In the genomic region with DNA sequence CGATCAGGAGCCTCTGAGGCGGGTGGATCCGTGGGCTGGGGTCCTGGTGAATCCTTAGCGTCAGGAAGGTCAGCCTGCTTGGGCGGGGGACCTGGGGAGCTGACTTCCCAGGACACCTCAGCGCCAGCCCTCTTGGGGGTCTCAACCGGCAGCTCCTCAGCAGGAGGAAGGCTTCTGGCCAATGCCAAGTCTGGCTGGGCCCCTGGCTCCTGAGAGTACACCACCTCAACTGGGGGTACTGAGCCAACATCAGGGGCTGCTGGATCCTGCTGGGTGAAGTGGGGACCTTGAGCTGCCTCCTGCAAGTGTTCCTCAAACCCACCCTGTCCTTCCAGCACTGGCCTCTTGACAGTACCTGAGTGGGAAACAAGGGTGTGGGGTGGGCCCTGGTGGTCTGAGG, we compare ENCODE assay signal across 16 cellular contexts. TPM values are rescaled to one million over a fixed set of nuclear protein-coding genes. Genes with fewer than 3 reads are reported as not detected.
DNase-seq lines count a peak whose midpoint lies in the region; ATAC-seq and TF ChIP-seq lines count a peak whose summit lies in the region.
"Had no signal": no experiment of that assay in that cellular context is flagged by ENCODE, and none has a peak within 500 bp of the region (broad histone marks: within the 10 kb centered on the region; RNA-seq: fewer than 3 reads in every experiment).

No MANE protein-coding gene starts in this region.

- H3K9me3 ChIP-seq in NT2/D1 (ENCODE audit: insufficient read depth, low read length): no peaks in the 10 kb centered on the region
- H3K9me3 ChIP-seq: HAP-1 had no signal

- H3K27me3 Mint-ChIP-seq in chondrocyte (ENCODE audit: low read depth): no peaks in the 10 kb centered on the region
- H3K27me3 Mint-ChIP-seq in neural crest cell (ENCODE audit: low read depth): peaks cover 4% of the 10 kb centered on the region
- H3K27me3 Mint-ChIP-seq: B cell; CD4-positive, alpha-beta T cell had no signal

- POLR2A ChIA-PET in HEK293T (lab: Yijun Ruan, JAX): interaction anchor here (1.2 kb wide), 1 partner anchor 108 kb away, joined by 4 read pairs; no protein-coding TSS in a partner anchor

- H3K9ac ChIP-seq in NT2/D1 (ENCODE audit: insufficient read length, low read depth): peak overlapping the region; percentile 17

- no peak for TF ChIP-seq CTCF in chondrocyte (IDR thresholded peaks at IDR 0.05)
- TF ChIP-seq CTCF in neural crest cell (conservative IDR thresholded peaks at IDR 0.05): no peak

- DNase-seq in H7 (peak; percentile 26), NT2/D1 (ENCODE audit: low read depth, low spot score) (no peak), chondrocyte (ENCODE audit: low spot score) (peak; percentile 87), neural crest cell (ENCODE audit: low read depth, low spot score) (no peak), SHP77 (lab: John Stamatoyannopoulos, UW) (no peak), NCI-H1092 (lab: John Stamatoyannopoulos, UW) (no peak), HEK293T (ENCODE audit: extremely low spot score) (no peak)
- DNase-seq: C1 segment of cervical spinal cord; Calu3; CD4-positive, alpha-beta T cell; DMS 273 treated with DMSO at 0.1 percent for 48 hours; IMR-90 had no signal

- no peaks in the 10 kb centered on the region for H3K9me3 Mint-ChIP-seq in chondrocyte (ENCODE audit: low read depth)
- no peaks in the 10 kb centered on the region for H3K9me3 Mint-ChIP-seq in neural crest cell
- H3K9me3 Mint-ChIP-seq: CD4-positive, alpha-beta T cell; GM23338 had no signal

- H3K27ac Mint-ChIP-seq in chondrocyte (ENCODE audit: unreplicated experiment) (no peak overlapping the region), neural crest cell (ENCODE audit: unreplicated experiment) (no peak overlapping the region)
- H3K27ac Mint-ChIP-seq: B cell; CD4-positive, alpha-beta T cell; GM23338 had no signal

- H3K4me1 Mint-ChIP-seq in chondrocyte (ENCODE audit: low read depth) (peaks cover 24% of the 10 kb centered on the region), neural crest cell (peaks cover 3% of the 10 kb centered on the region)

- H3K27me3 ChIP-seq in H7 (ENCODE audit: control insufficient read depth, insufficient read depth, low read length) (peaks cover 8% of the 10 kb centered on the region), NT2/D1 (ENCODE audit: insufficient read depth, insufficient read length) (no peaks in the 10 kb centered on the region)

- peaks cover 9% of the 10 kb centered on the region for H3K4me1 ChIP-seq in NT2/D1 (ENCODE audit: insufficient read depth, insufficient read length)
- H3K4me1 ChIP-seq: HAP-1 had no signal

- H3K4me3 ChIP-seq in H7 (ENCODE audit: insufficient read depth, low read depth, low read length) (no peak overlapping the region), NT2/D1 (ENCODE audit: insufficient read length, low read depth) (no peak overlapping the region)
- H3K4me3 ChIP-seq: GM23338, HAP-1 had no signal

- CTCF ChIA-PET in HEK293T (lab: Yijun Ruan, JAX): interaction anchor here (1.0 to 1.5 kb wide), 2 partner anchors 16 to 34 kb away, joined by 3 to 5 read pairs; no protein-coding TSS in a partner anchor

- no peak for ATAC-seq in GM21825 (IDR thresholded peaks at IDR 0.05; ENCODE audit: unreplicated experiment)
- ATAC-seq: GM23338 had no signal

- no peak overlapping the region for H3K4me3 Mint-ChIP-seq in chondrocyte (ENCODE audit: unreplicated experiment)
- H3K4me3 Mint-ChIP-seq in neural crest cell: peak overlapping the region; percentile 61
- H3K4me3 Mint-ChIP-seq: B cell; CD4-positive, alpha-beta T cell; GM23338 had no signal

- no peaks in the 10 kb centered on the region; the same call in 1 of the 2 replicates for H3K36me3 ChIP-seq in H7 (replicated peaks; ENCODE audit: control insufficient read depth, insufficient read depth, low read length)
- peaks cover 16% of the 10 kb centered on the region for H3K36me3 ChIP-seq in NT2/D1 (ENCODE audit: insufficient read depth, insufficient read length, low read length)
- H3K36me3 ChIP-seq: HAP-1 had no signal

- H3K36me3 Mint-ChIP-seq in chondrocyte (ENCODE audit: low read depth) (no peaks in the 10 kb centered on the region), neural crest cell (ENCODE audit: low read depth) (no peaks in the 10 kb centered on the region)

TF ChIP-seq in HEK293T, 16 proteins besides CTCF, POLR2A, EP300 and RAD21:
- TF ChIP-seq FOXK2 (IDR thresholded peaks at IDR 0.05) (no peak), LEF1 (IDR thresholded peaks at IDR 0.05; ENCODE audit: borderline replicate concordance) (no peak), FOXA1 (IDR thresholded peaks at IDR 0.05) (no peak), NFRKB (IDR thresholded peaks at IDR 0.05) (no peak), SUZ12 (IDR thresholded peaks at IDR 0.05) (no peak), L3MBTL2 (conservative IDR thresholded peaks at IDR 0.05) (no peak), CTBP1 (IDR thresholded peaks at IDR 0.05; ENCODE audit: borderline replicate concordance) (no peak), HDGF (IDR thresholded peaks at IDR 0.05; ENCODE audit: borderline replicate concordance) (no peak), BHLHE40 (IDR thresholded peaks at IDR 0.05; ENCODE audit: borderline replicate concordance) (no peak)
- TF ChIP-seq, protein P1, sequence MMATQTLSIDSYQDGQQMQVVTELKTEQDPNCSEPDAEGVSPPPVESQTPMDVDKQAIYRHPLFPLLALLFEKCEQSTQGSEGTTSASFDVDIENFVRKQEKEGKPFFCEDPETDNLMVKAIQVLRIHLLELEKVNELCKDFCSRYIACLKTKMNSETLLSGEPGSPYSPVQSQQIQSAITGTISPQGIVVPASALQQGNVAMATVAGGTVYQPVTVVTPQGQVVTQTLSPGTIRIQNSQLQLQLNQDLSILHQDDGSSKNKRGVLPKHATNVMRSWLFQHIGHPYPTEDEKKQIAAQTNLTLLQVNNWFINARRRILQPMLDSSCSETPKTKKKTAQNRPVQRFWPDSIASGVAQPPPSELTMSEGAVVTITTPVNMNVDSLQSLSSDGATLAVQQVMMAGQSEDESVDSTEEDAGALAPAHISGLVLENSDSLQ (IDR thresholded peaks at IDR 0.05): no peak

RNA-seq across cellular contexts. Expression of a gene that starts 3.1 kb away (rescaled TPM):
- 5.3 and 6.8 TPM in 2 replicates for total RNA-seq in H7 (2014; rRNA removed; shearing (Covaris generic))
- total RNA-seq in chondrocyte: 3.9 to 7.6 TPM (median 3.9 TPM) in 3 replicates
- 5.7 and 6.4 TPM in 2 replicates for total RNA-seq in neural crest cell

RNA-seq across cellular contexts. Expression of a gene that starts 15.5 kb away (rescaled TPM):
- 22.2 and 30.2 TPM in 2 replicates for total RNA-seq in H7 (2014; rRNA removed; shearing (Covaris generic))
- total RNA-seq in chondrocyte (26.5 to 29.9 TPM (median 28.2 TPM) in 3 replicates), neural crest cell (16.9 and 18.3 TPM in 2 replicates)

RNA-seq across cellular contexts. Expression of a gene that starts 32.2 kb away (rescaled TPM):
- 11.6 and 15.3 TPM in 2 replicates for total RNA-seq in H7 (2014; rRNA removed; shearing (Covaris generic))
- total RNA-seq in chondrocyte (20.8 to 26.4 TPM (median 21.3 TPM) in 3 replicates), neural crest cell (6.0 and 7.3 TPM in 2 replicates)

RNA-seq across cellular contexts. Expression of a gene that starts 37.5 kb away (rescaled TPM):
- total RNA-seq in H7 (2014; rRNA removed; shearing (Covaris generic)): 21.8 and 45.2 TPM in 2 replicates
- total RNA-seq in chondrocyte: 51.5 to 60.0 TPM (median 52.9 TPM) in 3 replicates
- 39.8 and 42.6 TPM in 2 replicates for total RNA-seq in neural crest cell

RNA-seq across cellular contexts. Expression of a gene that starts 46.5 kb away (rescaled TPM):
- 1.5 and 1.9 TPM in 2 replicates for total RNA-seq in H7 (2014; rRNA removed; shearing (Covaris generic))
- total RNA-seq in chondrocyte (0.42 to 1.6 TPM (median 0.92 TPM) in 3 replicates), neural crest cell (1.4 and 1.7 TPM in 2 replicates)
- total RNA-seq: B cell had no signal

Comparison
In these comparisons a context has a peak if more than half of its experiments do, and no peak if none do; other contexts are left out.
1. DNase-seq: peak in H7 (single experiment) and chondrocyte (single experiment); none in NT2/D1 (single experiment), neural crest cell (single experiment), SHP77 (0 of 2), NCI-H1092 (single experiment) and HEK293T (single experiment).